In genomic region chr10:75724047-75724446, GRCh38 we compare ENCODE assay signal across 26 cellular contexts.
DNase-seq lines count a peak whose midpoint lies in the region; ATAC-seq, FAIRE-seq and TF ChIP-seq lines count a peak whose summit lies in the region.
"Had no signal": no experiment of that assay in that cellular context is flagged by ENCODE, and none has a peak within 500 bp of the region (broad histone marks: within the 10 kb centered on the region; RNA-seq: fewer than 3 reads in every experiment).

No MANE protein-coding gene starts in this region.

- H3K79me2 ChIP-seq in PC-3 (ENCODE audit: low read length) = no peaks in the 10 kb centered on the region

- intact Hi-C loops in PC-3 (cut with micrococcal nuclease) = no loop called here

- H3K27ac Mint-ChIP-seq in chondrocyte (ENCODE audit: unreplicated experiment) = no peak overlapping the region
- H3K27ac Mint-ChIP-seq: CD4-positive, alpha-beta memory T cell; CD4-positive, CD25-positive, alpha-beta regulatory T cell; CD8-positive, alpha-beta memory T cell had no signal

- no peaks in the 10 kb centered on the region for H3K9me3 ChIP-seq in PC-3 (ENCODE audit: low read length)
- H3K9me3 ChIP-seq: BE2C, BLaER1 had no signal

- H3K36me3 Mint-ChIP-seq in chondrocyte (ENCODE audit: low read depth) = no peaks in the 10 kb centered on the region
- H3K36me3 Mint-ChIP-seq: CD4-positive, alpha-beta memory T cell; CD4-positive, CD25-positive, alpha-beta regulatory T cell; CD8-positive, alpha-beta memory T cell had no signal

- CTCF ChIA-PET in PC-3 (lab: Charles Lee) = no interaction called here

- TF ChIP-seq CTCF in PC-3 (conservative IDR thresholded peaks at IDR 0.05; ENCODE audit: low read depth, low read length) (no peak), chondrocyte (IDR thresholded peaks at IDR 0.05) (no peak)

- no peaks in the 10 kb centered on the region for H4K20me1 ChIP-seq in PC-3 (ENCODE audit: low read length)
- H4K20me1 ChIP-seq: BLaER1 had no signal

- no peaks in the 10 kb centered on the region for H3K4me1 Mint-ChIP-seq in chondrocyte (ENCODE audit: low read depth)
- H3K4me1 Mint-ChIP-seq: CD4-positive, alpha-beta memory T cell; CD4-positive, CD25-positive, alpha-beta regulatory T cell; CD8-positive, alpha-beta memory T cell had no signal

- H3K4me2 ChIP-seq in PC-3 (ENCODE audit: low read length) = no peak overlapping the region

- DNase-seq in PC-3 (no peak), chondrocyte (ENCODE audit: low spot score) (no peak), GM19238 (ENCODE audit: insufficient read length, low spot score) (no peak)
- DNase-seq: 8988T; ACHN; BE2C; C1 segment of cervical spinal cord; CD4-positive, alpha-beta memory T cell; CD4-positive, CD25-positive, alpha-beta regulatory T cell; CD8-positive, alpha-beta memory T cell; COR-L47; DMS 273 treated with DMSO at 0.1 percent for 48 hours; DMS53; DMS79; DND-41; EL; GDM1 had no signal

- no peaks in the 10 kb centered on the region for H3K9me2 ChIP-seq in PC-3 (replicated peaks; ENCODE audit: low read length)

- POLR2A ChIA-PET in PC-3 (lab: Charles Lee; ENCODE audit: unreplicated experiment) = no interaction called here

- H2AFZ ChIP-seq in PC-3 (ENCODE audit: low read length) = no peak overlapping the region

- H3K9me3 Mint-ChIP-seq in chondrocyte (ENCODE audit: low read depth) = no peaks in the 10 kb centered on the region
- H3K9me3 Mint-ChIP-seq: CD14-positive monocyte; CD4-positive, alpha-beta memory T cell; CD8-positive, alpha-beta memory T cell had no signal

- no peak overlapping the region for H3K9ac ChIP-seq in PC-3 (ENCODE audit: low read length)
- H3K9ac ChIP-seq: BLaER1 had no signal

- H3K27me3 ChIP-seq in PC-3 (ENCODE audit: low read length) = peaks cover 69% of the 10 kb centered on the region
- H3K27me3 ChIP-seq: BE2C, BLaER1 had no signal

- no peak overlapping the region for H3K4me3 ChIP-seq in PC-3 (ENCODE audit: low read length)
- H3K4me3 ChIP-seq: BLaER1, GM12878 had no signal

- H3K4me3 Mint-ChIP-seq in chondrocyte (ENCODE audit: unreplicated experiment) = no peak overlapping the region
- H3K4me3 Mint-ChIP-seq: CD14-positive monocyte; CD4-positive, alpha-beta memory T cell; CD4-positive, CD25-positive, alpha-beta regulatory T cell; CD8-positive, alpha-beta memory T cell had no signal

- H3K27me3 Mint-ChIP-seq in chondrocyte (ENCODE audit: low read depth) = peaks cover 27% of the 10 kb centered on the region
- H3K27me3 Mint-ChIP-seq: CD4-positive, CD25-positive, alpha-beta regulatory T cell had no signal

- peak; percentile 62 for FAIRE-seq in islet of Langerhans (lab: Jason Lieb, UNC)
- FAIRE-seq: A204.1, GM12878, GM12892, GM18507, GM19239 had no signal

- no TSS peak for BruUV-seq in PC-3 (replicated peaks; lab: Mats Ljungman, UMichigan)

- H3K4me1 ChIP-seq in PC-3 (ENCODE audit: insufficient read depth, low read length) = no peaks in the 10 kb centered on the region
- H3K4me1 ChIP-seq: BE2C had no signal

- no peaks in the 10 kb centered on the region for H3F3A ChIP-seq in PC-3 (ENCODE audit: low read length, unreplicated experiment)

- no peak for ATAC-seq in PC-3
- no peak for ATAC-seq in esophagus mucosa
- ATAC-seq: GM12878 had no signal

- peak overlapping the region; percentile 3; the same call in 1 of the 2 replicates for H3K27ac ChIP-seq in PC-3 (ENCODE audit: low read length)
- H3K27ac ChIP-seq: BLaER1 had no signal

- H3K36me3 ChIP-seq in PC-3 (ENCODE audit: low read depth, low read length) = no peaks in the 10 kb centered on the region
- H3K36me3 ChIP-seq: BE2C, BLaER1 had no signal
